8 cellular contexts compared by ENCODE assay signal in the genomic region with DNA sequence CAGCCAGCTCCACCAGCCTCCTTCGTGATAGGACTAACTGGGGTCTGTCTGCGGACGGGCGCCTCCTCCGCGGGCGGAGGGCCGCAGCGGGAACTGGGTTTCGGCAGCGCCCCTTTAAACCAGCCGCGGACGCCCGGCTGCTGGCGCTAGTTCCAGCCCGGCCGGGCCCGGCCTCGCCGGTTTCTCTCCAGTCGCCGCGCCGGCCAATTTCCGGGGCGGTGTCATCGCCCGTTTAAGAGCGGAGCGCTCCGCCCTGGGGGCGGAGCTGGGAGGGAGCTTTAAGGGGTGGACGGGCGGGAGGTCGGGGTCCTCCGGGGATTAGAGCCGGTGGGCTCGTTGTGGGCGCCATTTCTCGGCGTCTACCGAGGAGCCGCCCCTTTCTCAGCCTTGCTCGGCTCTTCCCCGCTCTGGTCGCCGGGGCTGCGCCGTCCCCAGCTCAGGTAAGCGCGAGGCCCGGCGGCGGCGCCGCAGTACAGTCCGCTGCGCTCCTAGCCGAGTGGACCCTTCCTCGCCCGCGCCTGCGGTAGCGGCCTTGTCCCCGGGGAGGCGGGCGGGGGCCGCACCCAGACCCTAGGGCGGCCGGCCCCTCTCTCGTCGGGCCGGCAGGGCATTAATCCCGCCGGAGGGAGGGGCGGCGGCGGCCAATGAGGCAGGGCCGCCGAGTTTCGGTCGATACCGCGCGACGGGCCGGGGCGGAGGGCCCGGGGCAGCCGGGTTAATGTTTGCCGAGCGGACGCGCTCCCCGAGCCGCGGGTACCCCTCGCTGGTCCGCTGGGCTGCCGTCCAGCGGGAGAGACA. TPM values are rescaled to one million over a fixed set of nuclear protein-coding genes. Genes with fewer than 3 reads are reported as not detected.
DNase-seq lines count a peak whose midpoint lies in the region; ATAC-seq and TF ChIP-seq lines count a peak whose summit lies in the region.

Gene EPB41L5, plus strand, starts transcription at position 307 of the 798 bp plus-strand sequence. CDS start 6,008 bp downstream, outside the sequence.

- H3K9me3 Mint-ChIP-seq in GM23338 (no peaks in the 10 kb centered on the region), neural progenitor cell (peaks cover 15% of the 10 kb centered on the region)

- peak within 1 kb of the TSS; percentile 93 for H3K4me3 Mint-ChIP-seq in GM23338
- peak within 1 kb of the TSS; percentile 96 for H3K4me3 Mint-ChIP-seq in neural progenitor cell

- DNase-seq in Daoy (ENCODE audit: low read depth) (peak; percentile 93), GM23338 (ENCODE audit: low spot score) (peak; percentile 97), LHCN-M2 (ENCODE audit: low read depth) (peak; percentile 90), RWPE1 (ENCODE audit: low spot score) (peak; percentile 88), foreskin fibroblast (peak; percentile 96 to 98), neural progenitor cell (ENCODE audit: low spot score) (peak; percentile 100)
- peak; percentile 93 for DNase-seq in activated effector memory CD4-positive, alpha-beta T cell treated with anti-CD3 and anti-CD28 coated beads, Interleukin-2, amount 50 U/mL, for 16 hours

- no peak within 1 kb of the TSS for H2AFZ ChIP-seq in GM23338
- H2AFZ ChIP-seq in neural progenitor cell (replicated peaks), result peak within 1 kb of the TSS; percentile 38

- H3F3A ChIP-seq in GM23338 (replicated peaks; ENCODE audit: low read depth) (no peaks in the 10 kb centered on the region), neural progenitor cell (ENCODE audit: low read depth) (peaks cover 20% of the 10 kb centered on the region)

- POLR2A ChIA-PET in RWPE1 (lab: Yijun Ruan, JAX; ENCODE audit: low non-redundant PET), result no interaction called here

- H3K27me3 ChIP-seq in GM23338 (ENCODE audit: insufficient read depth), result peaks cover 12% of the 10 kb centered on the region
- peaks cover 6% of the 10 kb centered on the region for H3K27me3 ChIP-seq in neural progenitor cell
- no peaks in the 10 kb centered on the region for H3K27me3 ChIP-seq in stomach smooth muscle (ENCODE audit: control insufficient read depth in 1 of 2, insufficient read depth in 2 of 2, low read length in 2 of 2)

- H3K79me2 ChIP-seq in GM23338 (replicated peaks; ENCODE audit: insufficient read depth) (peaks cover 44% of the 10 kb centered on the region), neural progenitor cell (ENCODE audit: low read depth) (peaks cover 47% of the 10 kb centered on the region)

- peaks cover 26% of the 10 kb centered on the region for H3K4me1 Mint-ChIP-seq in GM23338
- H3K4me1 Mint-ChIP-seq in neural progenitor cell, result peaks cover 19% of the 10 kb centered on the region

- H3K9me3 ChIP-seq in neural progenitor cell (ENCODE audit: low read depth), result no peaks in the 10 kb centered on the region
- H3K9me3 ChIP-seq in stomach smooth muscle (ENCODE audit: control insufficient read depth in 2 of 2, low read length in 2 of 2), result no peaks in the 10 kb centered on the region

- H3K4me3 ChIP-seq in GM23338 (peak within 1 kb of the TSS; percentile 58), foreskin fibroblast (ENCODE audit: low read depth in 1 of 2, low read length in 2 of 2) (peak within 1 kb of the TSS; percentile 76 to 84), neural progenitor cell (peak within 1 kb of the TSS; percentile 75), stomach smooth muscle (ENCODE audit: low read length in 2 of 2) (peak within 1 kb of the TSS; percentile 86)

- H3K4me1 ChIP-seq in GM23338 (ENCODE audit: insufficient read depth), result peaks cover 21% of the 10 kb centered on the region
- peaks cover 21% of the 10 kb centered on the region for H3K4me1 ChIP-seq in neural progenitor cell
- peaks cover 6% of the 10 kb centered on the region for H3K4me1 ChIP-seq in stomach smooth muscle (ENCODE audit: control insufficient read depth, insufficient read depth, low read length)

- no peaks in the 10 kb centered on the region for H3K36me3 ChIP-seq in GM23338 (ENCODE audit: insufficient read depth)
- no peaks in the 10 kb centered on the region for H3K36me3 ChIP-seq in neural progenitor cell
- no peaks in the 10 kb centered on the region for H3K36me3 ChIP-seq in stomach smooth muscle (ENCODE audit: control insufficient read depth in 2 of 2, insufficient read depth in 2 of 2, low read length in 2 of 2)

- TF ChIP-seq CTCF in GM23338 (conservative IDR thresholded peaks at IDR 0.05; ENCODE audit: low read depth in 2 of 2) (no peak), RWPE1 (conservative IDR thresholded peaks at IDR 0.05; ENCODE audit: low read depth) (no peak), foreskin fibroblast (IDR thresholded peaks at IDR 0.05; ENCODE audit: low read depth, low read length) (no peak), neural progenitor cell (IDR thresholded peaks at IDR 0.05) (no peak)

- CTCF ChIA-PET in RWPE1 (lab: Yijun Ruan, JAX), result interaction anchor here (0.9 kb wide), 1 partner anchor 310 kb away, joined by 3 read pairs; no protein-coding TSS in a partner anchor

- no peaks in the 10 kb centered on the region for H4K20me1 ChIP-seq in GM23338 (replicated peaks; ENCODE audit: insufficient read depth)
- peaks cover 15% of the 10 kb centered on the region for H4K20me1 ChIP-seq in neural progenitor cell (ENCODE audit: low read depth)

- peaks cover 8% of the 10 kb centered on the region for H3K27me3 Mint-ChIP-seq in GM23338 (ENCODE audit: insufficient read depth, low read depth, poor library complexity)
- H3K27me3 Mint-ChIP-seq in neural progenitor cell (ENCODE audit: insufficient read depth, low read depth), result peaks cover 7% of the 10 kb centered on the region

- H3K36me3 Mint-ChIP-seq in GM23338 (ENCODE audit: low read depth), result peaks cover 7% of the 10 kb centered on the region; the same call in 2 of the 3 replicates
- peaks cover 19% of the 10 kb centered on the region for H3K36me3 Mint-ChIP-seq in neural progenitor cell

- H3K4me2 ChIP-seq in GM23338, result peak within 1 kb of the TSS; percentile 90
- H3K4me2 ChIP-seq in neural progenitor cell, result peak within 1 kb of the TSS; percentile 99

- peak; percentile 89 for ATAC-seq in GM23338

- H3K9me2 ChIP-seq in GM23338 (ENCODE audit: insufficient read depth), result no peaks in the 10 kb centered on the region

- H3K27ac ChIP-seq in GM23338 (ENCODE audit: low read depth) (peak within 1 kb of the TSS; percentile 93), RWPE1 (peak within 1 kb of the TSS; percentile 49), neural progenitor cell (peak within 1 kb of the TSS; percentile 93), stomach smooth muscle (ENCODE audit: low read length) (peak within 1 kb of the TSS; percentile 71)

- H3K9ac ChIP-seq in neural progenitor cell (peak within 1 kb of the TSS; percentile 77), stomach smooth muscle (ENCODE audit: low read length in 2 of 2) (peak within 1 kb of the TSS; percentile 81 to 86)

- H3K27ac Mint-ChIP-seq in GM23338 (peak within 1 kb of the TSS; percentile 93), neural progenitor cell (peak within 1 kb of the TSS; percentile 36)

TF ChIP-seq in GM23338, 12 proteins besides CTCF, POLR2A, EP300 and RAD21:
- TF ChIP-seq POLR2AphosphoS5 (IDR thresholded peaks at IDR 0.05; ENCODE audit: low read depth) (peak; percentile 91), CREB1 (CRISPR knock-in tag; IDR thresholded peaks at IDR 0.05; ENCODE audit: low read depth) (0 out of 2 replicates have a peak, but pooled peaks have one; percentile 22), ETS1 (IDR thresholded peaks at IDR 0.05) (peak; percentile 62), REST (IDR thresholded peaks at IDR 0.05; ENCODE audit: unreplicated experiment) (no peak)
TF ChIP-seq in GM23338: peak in this region for 3.

RNA-seq across cellular contexts. Expression of gene EPB41L5, which starts in this region (rescaled TPM):
- total RNA-seq in Daoy (2014; rRNA removed; shearing (Covaris generic)), result 3.0 and 6.4 TPM in 2 replicates
- 35.4 and 35.5 TPM in 2 replicates for total RNA-seq in GM23338 (2014; rRNA removed; shearing (Covaris generic))
- 13.9 and 15.5 TPM in 2 replicates for polyA plus RNA-seq in GM23338 (2016; fragmentation: Nextera tagmentation; extraction: Ambion mirVana)
- 13.9 and 14.0 TPM in 2 replicates for total RNA-seq in LHCN-M2 (2014; rRNA removed)
- polyA plus RNA-seq in LHCN-M2 (2012), result 4.2 TPM
- total RNA-seq in neural progenitor cell (ENCODE audit: low replicate concordance), result 65.7 and 84.0 TPM in 2 replicates

Comparison
In these comparisons a context has a peak if more than half of its experiments do, and no peak if none do; other contexts are left out.
1. Peak in every context shown above with its lines: DNase-seq, ATAC-seq, H3K4me3 ChIP-seq and H3K27ac ChIP-seq.